26 cellular contexts compared by ENCODE assay signal in genomic region chr4:123116412-123116811, GRCh38.
DNase-seq lines count a peak whose midpoint lies in the region; ATAC-seq, FAIRE-seq and TF ChIP-seq lines count a peak whose summit lies in the region.
"Had no signal": no experiment of that assay in that cellular context is flagged by ENCODE, and none has a peak within 500 bp of the region (broad histone marks: within the 10 kb centered on the region; RNA-seq: fewer than 3 reads in every experiment).

No MANE protein-coding gene starts in this region.

- no peak overlapping the region for H2AK5ac ChIP-seq in IMR-90 (ENCODE audit: low read depth, low read length)

- H3K4me3 ChIP-seq in A549 = no peak overlapping the region
- H3K4me3 ChIP-seq in IMR-90 (ENCODE audit: insufficient read depth, low read depth, low read length) = no peak overlapping the region
- H3K4me3 ChIP-seq in choroid plexus epithelial cell (ENCODE audit: low read depth, low read length) = no peak overlapping the region
- H3K4me3 ChIP-seq in lower leg skin (ENCODE audit: low read depth, poor library complexity, severe bottlenecking) = no peak overlapping the region
- H3K4me3 ChIP-seq: gastroesophageal sphincter, MG63 had no signal

- no peak overlapping the region; the same call in 1 of the 2 replicates for H3K18ac ChIP-seq in IMR-90 (ENCODE audit: low read depth, low read length)

- dilution Hi-C loops in IMR-90 (cut with HindIII; ENCODE audit: low sequenced_read_pairs, unreplicated experiment) = no loop called here

- H3K9me3 ChIP-seq in A549 (no peaks in the 10 kb centered on the region), IMR-90 (ENCODE audit: control insufficient read depth, insufficient read depth, low read length) (no peaks in the 10 kb centered on the region; the same call in 1 of the 2 replicates)
- H3K9me3 ChIP-seq: gastroesophageal sphincter, MG63 had no signal

- H4K91ac ChIP-seq in IMR-90 (ENCODE audit: insufficient read depth, low read depth, low read length) = peak overlapping the region; percentile 24; the same call in 1 of the 2 replicates

- no peaks in the 10 kb centered on the region for H3K27me3 ChIP-seq in IMR-90 (ENCODE audit: control insufficient read depth, insufficient read depth, low read length)
- H3K27me3 ChIP-seq: gastroesophageal sphincter, MG63 had no signal

- no peak overlapping the region for H3K14ac ChIP-seq in IMR-90 (replicated peaks; ENCODE audit: low read depth, low read length)

- H3K79me1 ChIP-seq in IMR-90 (ENCODE audit: low read depth in 1 of 2, low read length in 2 of 2) = peaks cover 0 to 20% of the 10 kb centered on the region in 2 experiments; a peak in 1 of 4 replicates

- no peak for TF ChIP-seq EP300 in A549 (IDR thresholded peaks at IDR 0.05)

- POLR2A ChIA-PET in A549 (lab: Yijun Ruan, JAX) = no interaction called here
- POLR2A ChIA-PET in IMR-90 (lab: Charles Lee; ENCODE audit: unreplicated experiment) = no interaction called here

- peak overlapping the region in 1 of 2 experiments; percentile 39; a peak in 1 of 6 replicates for H3K27ac ChIP-seq in A549
- H3K27ac ChIP-seq in IMR-90 (ENCODE audit: insufficient read depth, low read length) = no peak overlapping the region
- H3K27ac ChIP-seq: gastroesophageal sphincter, parathyroid adenoma had no signal

- no peak for FAIRE-seq in A549 (lab: Jason Lieb, UNC)
- FAIRE-seq: D721Med, H1, keratinocyte had no signal

- ATAC-seq in A549 (no peak), IMR-90 (ENCODE audit: low read depth) (peak; percentile 30), HG03354 (IDR thresholded peaks at IDR 0.05; ENCODE audit: poor library complexity, severe bottlenecking, unreplicated experiment) (no peak)
- ATAC-seq: activated CD4-positive, alpha-beta T cell treated with anti-CD3 and anti-CD28 coated beads for 36 hours; gastroesophageal sphincter; sciatic nerve had no signal

- no peak overlapping the region for H3K4ac ChIP-seq in IMR-90 (ENCODE audit: low read depth, low read length)

- no peaks in the 10 kb centered on the region; the same call in 1 of the 2 replicates for H3K9me1 ChIP-seq in IMR-90 (ENCODE audit: insufficient read depth, low read length)

- H2AK9ac ChIP-seq in IMR-90 (replicated peaks; ENCODE audit: low read depth, low read length, poor library complexity) = no peak overlapping the region

- no peak for TF ChIP-seq POLR2A in A549 (IDR thresholded peaks at IDR 0.05; ENCODE audit: low read length)
- TF ChIP-seq POLR2A in IMR-90 (IDR thresholded peaks at IDR 0.05; ENCODE audit: low read depth, low read length) = no peak
- TF ChIP-seq POLR2A in lower leg skin (IDR thresholded peaks at IDR 0.05) = no peak

- no peak overlapping the region for H3K56ac ChIP-seq in IMR-90 (ENCODE audit: extremely low read depth, insufficient read depth, low read length)

- no TSS peak for BruUV-seq in IMR-90 (replicated peaks; lab: Mats Ljungman, UMichigan)

- peak overlapping the region; percentile 39; the same call in 1 of the 2 replicates for H2BK120ac ChIP-seq in IMR-90 (ENCODE audit: low read depth, low read length)

- H4K8ac ChIP-seq in IMR-90 (ENCODE audit: low read depth in 2 of 2, low read length in 2 of 2) = 0 out of 4 replicates have a peak overlapping the region, but pooled peaks of 1 of the 2 experiments have one; percentile 31

- WGBS in A549 (ENCODE audit: missing lambda C conversion rate) = 51% methylated on average over 1 of the region's 1 CpG
- no CpG with 5 or more reads among the region's 1 CpG for WGBS in IMR-90 (ENCODE audit: extremely low coverage in 2 of 2, insufficient read length in 1 of 2), 2 experiments
- 83 to 89% methylated on average over 1 of the region's 1 CpG for WGBS in lower leg skin, 2 donors

- H3K4me2 ChIP-seq in A549 (no peak overlapping the region), IMR-90 (ENCODE audit: low read depth, low read length) (no peak overlapping the region)

- DNase-seq in A549 (ENCODE audit: low read depth in 1 of 2, low spot score in 1 of 2) (no peak), IMR-90 (peak; percentile 47), choroid plexus epithelial cell (ENCODE audit: low read depth) (peak; percentile 67), left kidney (ENCODE audit: low read depth, low spot score) (peak; percentile 27), SHP77 (lab: John Stamatoyannopoulos, UW) (no peak), lower leg skin (ENCODE audit: low spot score in 2 of 2) (no peak), GDM1 (lab: John Stamatoyannopoulos, UW) (no peak)
- DNase-seq: activated CD4-positive, alpha-beta T cell treated with anti-CD3 and anti-CD28 coated beads for 36 hours; activated CD8-positive, alpha-beta memory T cell treated with anti-CD3 and anti-CD28 coated beads for 24 hours; activated naive CD4-positive, alpha-beta T cell treated with anti-CD3 and anti-CD28 coated beads for 36 hours; activated T-cell treated with anti-CD3 and anti-CD28 coated beads, Interleukin-2, amount 50 U/mL, for 48 hours; C1 segment of cervical spinal cord; central memory CD4-positive, alpha-beta T cell; EL; erythroblast; MG63; naive B cell; NCI-H1436 treated with DMSO at 0.1 percent for 48 hours; NCI-H510A had no signal

- peaks cover 20% of the 10 kb centered on the region for H3K4me1 ChIP-seq in A549
- H3K4me1 ChIP-seq in IMR-90 (ENCODE audit: control insufficient read depth, insufficient read depth, low read length) = peaks cover 7% of the 10 kb centered on the region
- H3K4me1 ChIP-seq: parathyroid adenoma had no signal

- H4K5ac ChIP-seq in IMR-90 (ENCODE audit: low read depth, low read length) = 0 out of 2 replicates have a peak overlapping the region, but pooled peaks have one; percentile 21

- no peak overlapping the region for H3K9ac ChIP-seq in IMR-90 (ENCODE audit: low read depth, low read length)
- H3K9ac ChIP-seq: parathyroid adenoma had no signal

- peak overlapping the region; percentile 53 for H2BK5ac ChIP-seq in IMR-90 (ENCODE audit: low read depth, low read length, poor library complexity, severe bottlenecking)

- in situ Hi-C loops in IMR-90 (cut with MboI; ENCODE audit: low sequenced_read_pairs) = loop anchor here (10.0 kb wide), 2 partner anchors 548 to 988 kb away; no protein-coding TSS in a partner anchor

- H2BK20ac ChIP-seq in IMR-90 (ENCODE audit: low read depth, low read length) = no peak overlapping the region

- H3K36me3 ChIP-seq in IMR-90 (ENCODE audit: control insufficient read depth, insufficient read depth, low read length) = no peaks in the 10 kb centered on the region
- H3K36me3 ChIP-seq: gastroesophageal sphincter had no signal

- peaks cover 2% of the 10 kb centered on the region; the same call in 1 of the 2 replicates for H4K20me1 ChIP-seq in IMR-90 (ENCODE audit: insufficient read depth, low read length)

- CTCF ChIA-PET in A549 (lab: Yijun Ruan, JAX) = interaction anchor here (1.1 kb wide), 1 partner anchor 14 kb away, joined by 4 read pairs; no protein-coding TSS in a partner anchor
- CTCF ChIA-PET in IMR-90 (lab: Yijun Ruan, JAX) = interaction anchor here (2.1 kb wide), 1 partner anchor 14 kb away, joined by 6 read pairs; no protein-coding TSS in a partner anchor

- H2AFZ ChIP-seq in IMR-90 (replicated peaks; ENCODE audit: low read length, poor library complexity) = no peak overlapping the region
- H2AFZ ChIP-seq: parathyroid adenoma had no signal

- TF ChIP-seq RAD21 in A549 (conservative IDR thresholded peaks at IDR 0.05 in 1 of 2, IDR thresholded peaks at IDR 0.05 in 1 of 2) (no peak), IMR-90 (IDR thresholded peaks at IDR 0.05; ENCODE audit: low read length) (no peak)

- peak overlapping the region; percentile 24; the same call in 1 of the 2 replicates for H3K23ac ChIP-seq in IMR-90 (ENCODE audit: low read depth, low read length)

- peak overlapping the region; percentile 9; the same call in 1 of the 3 replicates for H2BK15ac ChIP-seq in IMR-90 (ENCODE audit: low read depth, low read length)

- no peak for TF ChIP-seq CTCF in A549 (IDR thresholded peaks at IDR 0.05)
- no peak for TF ChIP-seq CTCF in IMR-90 (conservative IDR thresholded peaks at IDR 0.05; ENCODE audit: low read depth, low read length)
- TF ChIP-seq CTCF in choroid plexus epithelial cell (conservative IDR thresholded peaks at IDR 0.05; ENCODE audit: low read depth, low read length) = no peak
- no peak for TF ChIP-seq CTCF in lower leg skin (IDR thresholded peaks at IDR 0.05)

- intact Hi-C loops in IMR-90 (cut with micrococcal nuclease) = no loop called here
- intact Hi-C loops in lower leg skin (cut with DNase I; ENCODE audit: low total_unique reads) = loop anchor here (5.0 kb wide), 1 partner anchor 551 kb away; no protein-coding TSS in a partner anchor

TF ChIP-seq in A549, 52 proteins besides CTCF, POLR2A, EP300 and RAD21:
- no peak for TF ChIP-seq ESRRA (IDR thresholded peaks at IDR 0.05; ENCODE audit: borderline replicate concordance, low read length)
- peak; percentile 57 for TF ChIP-seq GATA3 (IDR thresholded peaks at IDR 0.05; ENCODE audit: borderline replicate concordance)

TF ChIP-seq in IMR-90, 13 proteins besides CTCF, POLR2A, EP300 and RAD21:
- TF ChIP-seq RFX5 (IDR thresholded peaks at IDR 0.05; ENCODE audit: low read depth, low read length) (no peak), CEBPB (IDR thresholded peaks at IDR 0.05; ENCODE audit: low read depth, low read length) (0 out of 2 replicates have a peak, but pooled peaks have one; percentile 15)
TF ChIP-seq in IMR-90: peak in this region for 1.

Comparison
In these comparisons a context has a peak if more than half of its experiments do, and no peak if none do; other contexts are left out.
1. DNase-seq: peak in IMR-90 (single experiment), choroid plexus epithelial cell (single experiment) and left kidney (single experiment); none in A549 (0 of 2), SHP77 (0 of 2), lower leg skin (0 of 2) and GDM1 (single experiment).